In the genomic region with DNA sequence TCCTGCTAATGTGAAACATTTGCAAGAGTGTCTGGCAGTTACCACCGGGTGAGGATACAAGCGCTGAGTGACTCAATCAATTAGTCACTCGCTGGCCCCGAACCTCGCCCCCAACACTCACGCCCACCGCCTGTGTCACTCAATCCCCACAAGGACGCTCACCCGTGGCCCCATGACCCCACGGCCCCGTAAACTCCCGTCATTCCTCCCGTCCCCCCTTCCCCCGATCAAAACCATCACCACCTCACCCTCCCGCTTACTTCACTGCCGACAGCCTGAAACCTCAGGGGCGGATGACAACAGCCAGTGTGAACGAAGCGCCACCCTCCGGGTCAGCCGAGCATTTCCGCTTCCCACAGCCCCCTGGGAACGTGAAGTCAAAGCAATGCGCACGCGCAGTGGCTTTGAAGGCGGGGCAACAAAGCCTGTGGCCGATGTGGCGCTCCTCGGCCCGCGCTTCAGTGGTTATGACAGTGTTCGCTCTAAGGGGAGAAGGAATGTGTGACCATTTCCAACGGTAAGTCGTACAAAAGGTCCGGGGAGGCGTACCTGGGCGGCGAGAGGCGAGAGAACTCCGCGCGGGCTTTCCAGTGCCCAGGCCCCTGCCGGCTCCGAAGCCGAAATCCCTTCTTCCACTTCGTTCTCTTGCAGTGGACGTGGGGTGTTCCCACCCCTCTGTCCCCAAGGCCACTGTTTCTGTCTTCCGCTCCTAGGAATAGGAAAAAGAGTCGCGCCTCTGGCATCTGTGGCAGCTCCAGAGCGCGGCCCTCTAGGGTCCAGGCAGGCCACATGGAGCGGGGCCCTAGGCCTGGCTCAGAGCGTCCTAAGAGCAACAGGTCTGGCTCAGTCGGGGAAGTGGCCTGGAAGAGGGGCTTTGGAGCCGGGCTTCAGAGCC, we compare ENCODE assay signal across 8 cellular contexts. TPM values are rescaled to one million over a fixed set of nuclear protein-coding genes. Genes with fewer than 3 reads are reported as not detected.
A peak's percentile ranks its signal among the peaks of the same experiment; 100 is the strongest.
DNase-seq lines count a peak whose midpoint lies in the region; ATAC-seq and TF ChIP-seq lines count a peak whose summit lies in the region.

A gene (minus strand): TSS at position 311 of the 895 bp plus-strand sequence. CDS start 3,334 bp downstream, outside the sequence.

- peak within 1 kb of the TSS; percentile 69 for H3K27ac Mint-ChIP-seq in WTC11

- CTCF ChIA-PET in WTC11 (lab: Charles Lee), result no interaction called here

- peak within 1 kb of the TSS; percentile 90 for H3K4me3 Mint-ChIP-seq in WTC11

- peaks cover 26% of the 10 kb centered on the region for H3K4me1 Mint-ChIP-seq in WTC11

- POLR2A ChIA-PET in WTC11 (lab: Charles Lee), result no interaction called here

- peaks cover 26% of the 10 kb centered on the region for H3K36me3 Mint-ChIP-seq in WTC11

- peak; percentile 84 for ATAC-seq in GM18907 (IDR thresholded peaks at IDR 0.05; ENCODE audit: unreplicated experiment)
- peak; percentile 83 for ATAC-seq in HG03139 (IDR thresholded peaks at IDR 0.05; ENCODE audit: unreplicated experiment)
- peak; percentile 86 for ATAC-seq in WTC11

- H3K9me3 Mint-ChIP-seq in WTC11, result peaks cover 7% of the 10 kb centered on the region

- peak within 1 kb of the TSS; percentile 84 for H3K4me3 ChIP-seq in AG09309 (ENCODE audit: control insufficient read depth, low read depth, low read length)

- DNase-seq in AG09309 (ENCODE audit: low read depth) (peak; percentile 61), NCI-H2227 (lab: John Stamatoyannopoulos, UW; ENCODE audit: unreplicated experiment) (peak; percentile 98), WTC11 (ENCODE audit: low spot score) (peak; percentile 91), caudate nucleus (lab: John Stamatoyannopoulos, UW) (peak; percentile 2 to 91 (median 79)), islet precursor cell (peak; percentile 93)
- peak; percentile 90 for DNase-seq in stimulated activated CD4-positive, alpha-beta T cell treated with anti-CD3 and anti-CD28 coated beads, Interleukin-12 subunit alpha, Interleukin-12 subunit beta, amount 100 ng/mL, for 4 hours

- H3K27ac ChIP-seq in caudate nucleus (ENCODE audit: low read depth, low read length), result peak within 1 kb of the TSS; percentile 36

- TF ChIP-seq CTCF in AG09309 (IDR thresholded peaks at IDR 0.05; ENCODE audit: control insufficient read depth, insufficient read depth, low read depth, low read length, missing control alignments) (peak; percentile 25), WTC11 (IDR thresholded peaks at IDR 0.05) (no peak)

- H3K27me3 Mint-ChIP-seq in WTC11 (ENCODE audit: low read depth), result no peaks in the 10 kb centered on the region

TF ChIP-seq in WTC11, 78 proteins besides CTCF, POLR2A, EP300 and RAD21 (continues in another document):
- no peak for TF ChIP-seq ZNF317 (CRISPR knock-in tag; IDR thresholded peaks at IDR 0.05; ENCODE audit: borderline replicate concordance, low read depth)
- TF ChIP-seq SP1 (CRISPR knock-in tag; conservative IDR thresholded peaks at IDR 0.05), result 0 out of 2 replicates have a peak, but pooled peaks have one; percentile 46
- TF ChIP-seq, protein P1, sequence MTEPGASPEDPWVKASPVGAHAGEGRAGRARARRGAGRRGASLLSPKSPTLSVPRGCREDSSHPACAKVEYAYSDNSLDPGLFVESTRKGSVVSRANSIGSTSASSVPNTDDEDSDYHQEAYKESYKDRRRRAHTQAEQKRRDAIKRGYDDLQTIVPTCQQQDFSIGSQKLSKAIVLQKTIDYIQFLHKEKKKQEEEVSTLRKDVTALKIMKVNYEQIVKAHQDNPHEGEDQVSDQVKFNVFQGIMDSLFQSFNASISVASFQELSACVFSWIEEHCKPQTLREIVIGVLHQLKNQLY (CRISPR knock-in tag; IDR thresholded peaks at IDR 0.05), result no peak
- peak; percentile 89 for TF ChIP-seq GABPB1 (CRISPR knock-in tag; IDR thresholded peaks at IDR 0.05)
- TF ChIP-seq TEAD4 (CRISPR knock-in tag; IDR thresholded peaks at IDR 0.05), result no peak
- TF ChIP-seq, protein P2, sequence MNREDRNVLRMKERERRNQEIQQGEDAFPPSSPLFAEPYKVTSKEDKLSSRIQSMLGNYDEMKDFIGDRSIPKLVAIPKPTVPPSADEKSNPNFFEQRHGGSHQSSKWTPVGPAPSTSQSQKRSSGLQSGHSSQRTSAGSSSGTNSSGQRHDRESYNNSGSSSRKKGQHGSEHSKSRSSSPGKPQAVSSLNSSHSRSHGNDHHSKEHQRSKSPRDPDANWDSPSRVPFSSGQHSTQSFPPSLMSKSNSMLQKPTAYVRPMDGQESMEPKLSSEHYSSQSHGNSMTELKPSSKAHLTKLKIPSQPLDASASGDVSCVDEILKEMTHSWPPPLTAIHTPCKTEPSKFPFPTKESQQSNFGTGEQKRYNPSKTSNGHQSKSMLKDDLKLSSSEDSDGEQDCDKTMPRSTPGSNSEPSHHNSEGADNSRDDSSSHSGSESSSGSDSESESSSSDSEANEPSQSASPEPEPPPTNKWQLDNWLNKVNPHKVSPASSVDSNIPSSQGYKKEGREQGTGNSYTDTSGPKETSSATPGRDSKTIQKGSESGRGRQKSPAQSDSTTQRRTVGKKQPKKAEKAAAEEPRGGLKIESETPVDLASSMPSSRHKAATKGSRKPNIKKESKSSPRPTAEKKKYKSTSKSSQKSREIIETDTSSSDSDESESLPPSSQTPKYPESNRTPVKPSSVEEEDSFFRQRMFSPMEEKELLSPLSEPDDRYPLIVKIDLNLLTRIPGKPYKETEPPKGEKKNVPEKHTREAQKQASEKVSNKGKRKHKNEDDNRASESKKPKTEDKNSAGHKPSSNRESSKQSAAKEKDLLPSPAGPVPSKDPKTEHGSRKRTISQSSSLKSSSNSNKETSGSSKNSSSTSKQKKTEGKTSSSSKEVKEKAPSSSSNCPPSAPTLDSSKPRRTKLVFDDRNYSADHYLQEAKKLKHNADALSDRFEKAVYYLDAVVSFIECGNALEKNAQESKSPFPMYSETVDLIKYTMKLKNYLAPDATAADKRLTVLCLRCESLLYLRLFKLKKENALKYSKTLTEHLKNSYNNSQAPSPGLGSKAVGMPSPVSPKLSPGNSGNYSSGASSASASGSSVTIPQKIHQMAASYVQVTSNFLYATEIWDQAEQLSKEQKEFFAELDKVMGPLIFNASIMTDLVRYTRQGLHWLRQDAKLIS (CRISPR knock-in tag; IDR thresholded peaks at IDR 0.05; ENCODE audit: borderline replicate concordance), result no peak
- no peak for TF ChIP-seq ZNF416 (CRISPR knock-in tag; IDR thresholded peaks at IDR 0.05)
- TF ChIP-seq, protein P3, sequence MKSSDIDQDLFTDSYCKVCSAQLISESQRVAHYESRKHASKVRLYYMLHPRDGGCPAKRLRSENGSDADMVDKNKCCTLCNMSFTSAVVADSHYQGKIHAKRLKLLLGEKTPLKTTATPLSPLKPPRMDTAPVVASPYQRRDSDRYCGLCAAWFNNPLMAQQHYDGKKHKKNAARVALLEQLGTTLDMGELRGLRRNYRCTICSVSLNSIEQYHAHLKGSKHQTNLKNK (CRISPR knock-in tag; IDR thresholded peaks at IDR 0.05), result no peak
- TF ChIP-seq, protein P4, sequence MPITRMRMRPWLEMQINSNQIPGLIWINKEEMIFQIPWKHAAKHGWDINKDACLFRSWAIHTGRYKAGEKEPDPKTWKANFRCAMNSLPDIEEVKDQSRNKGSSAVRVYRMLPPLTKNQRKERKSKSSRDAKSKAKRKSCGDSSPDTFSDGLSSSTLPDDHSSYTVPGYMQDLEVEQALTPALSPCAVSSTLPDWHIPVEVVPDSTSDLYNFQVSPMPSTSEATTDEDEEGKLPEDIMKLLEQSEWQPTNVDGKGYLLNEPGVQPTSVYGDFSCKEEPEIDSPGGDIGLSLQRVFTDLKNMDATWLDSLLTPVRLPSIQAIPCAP (CRISPR knock-in tag; IDR thresholded peaks at IDR 0.05), result no peak
- TF ChIP-seq ZNF423 (CRISPR knock-in tag; IDR thresholded peaks at IDR 0.05), result no peak
- TF ChIP-seq PRRX2 (CRISPR knock-in tag; IDR thresholded peaks at IDR 0.05), result no peak
- no peak for TF ChIP-seq NFATC4 (CRISPR knock-in tag; IDR thresholded peaks at IDR 0.05)
- TF ChIP-seq ELF4 (CRISPR knock-in tag; IDR thresholded peaks at IDR 0.05; ENCODE audit: low read depth), result no peak
- no peak for TF ChIP-seq RELA (CRISPR knock-in tag; IDR thresholded peaks at IDR 0.05; ENCODE audit: borderline replicate concordance)
- TF ChIP-seq IRF2 (CRISPR knock-in tag; IDR thresholded peaks at IDR 0.05; ENCODE audit: borderline replicate concordance, low read depth), result no peak
- no peak for TF ChIP-seq GTF2I (CRISPR knock-in tag; conservative IDR thresholded peaks at IDR 0.05)
- TF ChIP-seq RORB (CRISPR knock-in tag; IDR thresholded peaks at IDR 0.05), result no peak
- TF ChIP-seq ZNF121 (CRISPR knock-in tag; IDR thresholded peaks at IDR 0.05), result no peak
- TF ChIP-seq, protein P5, sequence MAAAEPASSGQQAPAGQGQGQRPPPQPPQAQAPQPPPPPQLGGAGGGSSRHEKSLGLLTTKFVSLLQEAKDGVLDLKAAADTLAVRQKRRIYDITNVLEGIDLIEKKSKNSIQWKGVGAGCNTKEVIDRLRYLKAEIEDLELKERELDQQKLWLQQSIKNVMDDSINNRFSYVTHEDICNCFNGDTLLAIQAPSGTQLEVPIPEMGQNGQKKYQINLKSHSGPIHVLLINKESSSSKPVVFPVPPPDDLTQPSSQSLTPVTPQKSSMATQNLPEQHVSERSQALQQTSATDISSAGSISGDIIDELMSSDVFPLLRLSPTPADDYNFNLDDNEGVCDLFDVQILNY (CRISPR knock-in tag; IDR thresholded peaks at IDR 0.05), result peak; percentile 40; the same call in 1 of the 2 replicates
- TF ChIP-seq CREM (CRISPR knock-in tag; IDR thresholded peaks at IDR 0.05), result no peak
- peak; percentile 63 for TF ChIP-seq FOXK1 (CRISPR knock-in tag; IDR thresholded peaks at IDR 0.05)
- TF ChIP-seq, protein P6, sequence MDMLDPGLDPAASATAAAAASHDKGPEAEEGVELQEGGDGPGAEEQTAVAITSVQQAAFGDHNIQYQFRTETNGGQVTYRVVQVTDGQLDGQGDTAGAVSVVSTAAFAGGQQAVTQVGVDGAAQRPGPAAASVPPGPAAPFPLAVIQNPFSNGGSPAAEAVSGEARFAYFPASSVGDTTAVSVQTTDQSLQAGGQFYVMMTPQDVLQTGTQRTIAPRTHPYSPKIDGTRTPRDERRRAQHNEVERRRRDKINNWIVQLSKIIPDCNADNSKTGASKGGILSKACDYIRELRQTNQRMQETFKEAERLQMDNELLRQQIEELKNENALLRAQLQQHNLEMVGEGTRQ (CRISPR knock-in tag; IDR thresholded peaks at IDR 0.05), result no peak; the same call in 1 of the 2 replicates
- TF ChIP-seq HMGA2 (CRISPR knock-in tag; IDR thresholded peaks at IDR 0.05), result no peak
- TF ChIP-seq, protein P7, sequence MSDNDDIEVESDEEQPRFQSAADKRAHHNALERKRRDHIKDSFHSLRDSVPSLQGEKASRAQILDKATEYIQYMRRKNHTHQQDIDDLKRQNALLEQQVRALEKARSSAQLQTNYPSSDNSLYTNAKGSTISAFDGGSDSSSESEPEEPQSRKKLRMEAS (CRISPR knock-in tag; IDR thresholded peaks at IDR 0.05), result 0 out of 2 replicates have a peak, but pooled peaks have one; percentile 47

RNA-seq across cellular contexts. Expression of the gene that starts here (rescaled TPM):
- total RNA-seq in WTC11 (2021), result 4.4 to 7.6 TPM (median 7.0 TPM) in 3 replicates

Comparison
In these comparisons a context has a peak if more than half of its experiments do, and no peak if none do; other contexts are left out.
1. Peak in every context shown above with its lines: DNase-seq, ATAC-seq, H3K4me3 ChIP-seq and H3K27ac ChIP-seq.